ENCODE assay signal across 8 cellular contexts in the genomic region with DNA sequence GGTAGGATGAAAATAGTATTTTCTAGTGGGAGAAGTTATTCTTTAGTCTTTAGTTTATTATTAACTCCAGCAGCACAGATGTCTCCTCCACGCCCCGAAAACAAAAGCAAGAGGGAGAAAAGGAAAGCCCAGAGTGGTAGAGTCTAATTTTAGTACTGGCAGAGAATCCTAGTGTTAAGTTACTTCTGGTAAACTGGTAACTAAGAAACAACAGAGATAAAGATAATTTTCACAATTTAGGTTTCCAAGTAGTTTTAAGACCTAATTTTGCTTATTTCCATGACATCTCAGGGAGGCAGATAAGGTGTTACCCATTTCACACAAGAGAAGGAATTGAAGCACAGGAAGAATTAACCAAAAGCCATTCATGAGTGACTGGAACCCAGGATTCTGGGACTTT. TPM values are rescaled to one million over a fixed set of nuclear protein-coding genes. Genes with fewer than 3 reads are reported as not detected.
DNase-seq lines count a peak whose midpoint lies in the region; ATAC-seq and TF ChIP-seq lines count a peak whose summit lies in the region.
"Had no signal": no experiment of that assay in that cellular context is flagged by ENCODE, and none has a peak within 500 bp of the region (broad histone marks: within the 10 kb centered on the region; RNA-seq: fewer than 3 reads in every experiment).

No MANE protein-coding gene starts in this region.

- H3K4me3 ChIP-seq in colonic mucosa (no peak overlapping the region), lower lobe of right lung (no peak overlapping the region), tibial artery (peak overlapping the region; percentile 12 to 27)

- H3K36me3 ChIP-seq in colonic mucosa (no peaks in the 10 kb centered on the region), lower lobe of right lung (peaks cover 19% of the 10 kb centered on the region), tibial artery (peaks cover 15 to 20% (median 15%) of the 10 kb centered on the region in 3 donors)

- H3K9me3 Mint-ChIP-seq in activated naive CD8-positive, alpha-beta T cell treated with anti-CD3 and anti-CD28 coated beads for 36 hours = no peaks in the 10 kb centered on the region

- intact Hi-C loops in colonic mucosa (cut with DNase I) = no loop called here
- intact Hi-C loops in lower lobe of right lung (cut with DNase I) = no loop called here
- intact Hi-C loops in tibial artery (cut with DNase I; ENCODE audit: low total_unique reads) = no loop called here

- ATAC-seq in lower lobe of right lung = no peak

- no peaks in the 10 kb centered on the region for H3K27me3 Mint-ChIP-seq in activated naive CD8-positive, alpha-beta T cell treated with anti-CD3 and anti-CD28 coated beads for 36 hours

- H3K4me1 ChIP-seq in colonic mucosa (peaks cover 17% of the 10 kb centered on the region), lower lobe of right lung (peaks cover 22% of the 10 kb centered on the region), tibial artery (peaks cover 0 to 38% (median 35%) of the 10 kb centered on the region in 4 donors)

- TF ChIP-seq CTCF in colonic mucosa (IDR thresholded peaks at IDR 0.05) = no peak
- TF ChIP-seq CTCF in lower lobe of right lung (IDR thresholded peaks at IDR 0.05) = no peak
- no peak for TF ChIP-seq CTCF in tibial artery (IDR thresholded peaks at IDR 0.05)

- H3K9ac ChIP-seq in colonic mucosa (ENCODE audit: low read depth in 2 of 2, low read length in 2 of 2) = peak overlapping the region in 1 of 2 donors; percentile 61

- H3K9me3 ChIP-seq in colonic mucosa (no peaks in the 10 kb centered on the region), lower lobe of right lung (no peaks in the 10 kb centered on the region), tibial artery (no peaks in the 10 kb centered on the region)

- H3K36me3 Mint-ChIP-seq in activated naive CD8-positive, alpha-beta T cell treated with anti-CD3 and anti-CD28 coated beads for 36 hours = peaks cover 16% of the 10 kb centered on the region

- no peak overlapping the region for H3K4me3 Mint-ChIP-seq in activated naive CD8-positive, alpha-beta T cell treated with anti-CD3 and anti-CD28 coated beads for 36 hours

- H3K4me1 Mint-ChIP-seq in activated naive CD8-positive, alpha-beta T cell treated with anti-CD3 and anti-CD28 coated beads for 36 hours = no peaks in the 10 kb centered on the region

- DNase-seq in LHCN-M2 (ENCODE audit: low read depth) (peak; percentile 56), colonic mucosa (peak; percentile 44), lower lobe of right lung (no peak), tibial artery (no peak), SK-N-DZ (ENCODE audit: low spot score) (no peak)
- DNase-seq in NK-92 treated with Interleukin-12 subunit alpha and Interleukin-12 subunit beta, amount 100 ng/mL, for 24 hours (lab: John Stamatoyannopoulos, UW) = no peak
- no peak for DNase-seq in activated naive CD8-positive, alpha-beta T cell treated with anti-CD3 and anti-CD28 coated beads for 36 hours

- H3K27ac ChIP-seq in colonic mucosa (peak overlapping the region; percentile 90), lower lobe of right lung (peak overlapping the region; percentile 76), tibial artery (peak overlapping the region; percentile 81 to 83)
- H3K27ac ChIP-seq: HL-60 had no signal

- no peaks in the 10 kb centered on the region for H3K27me3 ChIP-seq in colonic mucosa
- H3K27me3 ChIP-seq in lower lobe of right lung (ENCODE audit: low read depth) = no peaks in the 10 kb centered on the region
- H3K27me3 ChIP-seq in tibial artery = no peaks in the 10 kb centered on the region

- H3K27ac Mint-ChIP-seq in activated naive CD8-positive, alpha-beta T cell treated with anti-CD3 and anti-CD28 coated beads for 36 hours = no peak overlapping the region

RNA-seq across cellular contexts. Expression of a gene that starts 16.3 kb away (rescaled TPM):
- 412 and 417 TPM in 2 replicates for total RNA-seq in LHCN-M2 (2014; rRNA removed)
- 531 TPM for polyA plus RNA-seq in LHCN-M2 (2012)
- 100 to 1,000 TPM; 346 to 392 TPM for total RNA-seq in colonic mucosa
- 264 TPM for total RNA-seq in lower lobe of right lung
- 1,037 and 1,180 TPM in 2 replicates for polyA plus RNA-seq in SK-N-DZ (2014; cell fraction: cytosol; rRNA removed)
- 519 and 626 TPM in 2 replicates for polyA plus RNA-seq in SK-N-DZ (2014; cell fraction: nucleus; rRNA removed)
- total RNA-seq in activated naive CD8-positive, alpha-beta T cell treated with anti-CD3 and anti-CD28 coated beads for 36 hours = 100 to 1,000 TPM; 274 to 286 TPM

RNA-seq across cellular contexts. Expression of a gene that starts 33.4 kb away (rescaled TPM):
- total RNA-seq in LHCN-M2 (2014; rRNA removed) (13.0 and 14.2 TPM in 2 replicates), colonic mucosa (10 to 100 TPM; 31.1 to 38.5 TPM), lower lobe of right lung (61.2 TPM)
- 18.6 TPM for polyA plus RNA-seq in LHCN-M2 (2012)
- 6.7 and 8.9 TPM in 2 replicates for polyA plus RNA-seq in SK-N-DZ (2014; cell fraction: cytosol; rRNA removed)
- polyA plus RNA-seq in SK-N-DZ (2014; cell fraction: nucleus; rRNA removed) = 10.4 and 11.9 TPM in 2 replicates
- total RNA-seq in activated naive CD8-positive, alpha-beta T cell treated with anti-CD3 and anti-CD28 coated beads for 36 hours = 10 to 100 TPM; 22.8 to 23.6 TPM

Comparison
In these comparisons a context has a peak if more than half of its experiments do, and no peak if none do; other contexts are left out.
1. DNase-seq: peak in LHCN-M2 (single experiment) and colonic mucosa (single experiment); none in lower lobe of right lung (single experiment), tibial artery (0 of 2), NK-92 treated with Interleukin-12 subunit alpha and Interleukin-12 subunit beta, amount 100 ng/mL, for 24 hours (single experiment), SK-N-DZ (single experiment) and activated naive CD8-positive, alpha-beta T cell treated with anti-CD3 and anti-CD28 coated beads for 36 hours (single experiment).
2. H3K4me3 ChIP-seq: peak in tibial artery (2 of 2); none in colonic mucosa (single experiment) and lower lobe of right lung (single experiment).
3. Peak in every context shown above with its lines, with median percentiles within 50 percentile points of each other: H3K27ac ChIP-seq.